Comparison of ENCODE assay signal across 1 cellular context in genomic region chr3:12965999-12966846, GRCh38.
TF ChIP-seq lines count a peak whose summit lies in the region.

No MANE protein-coding gene starts in this region.

TF ChIP-seq in SK-N-SH treated with all-trans-retinoic acid at 6 μM for 48 hours, 23 proteins besides CTCF, POLR2A, EP300 and RAD21 (continued from another document):
- TF ChIP-seq PATZ1 (CRISPR knock-in tag; IDR thresholded peaks at IDR 0.05; ENCODE audit: borderline replicate concordance) (no peak), ZFP30 (CRISPR knock-in tag; IDR thresholded peaks at IDR 0.05) (no peak), ZNF8 (CRISPR knock-in tag; IDR thresholded peaks at IDR 0.05) (no peak)
